ENCODE assay signal across 8 cellular contexts in the genomic region with DNA sequence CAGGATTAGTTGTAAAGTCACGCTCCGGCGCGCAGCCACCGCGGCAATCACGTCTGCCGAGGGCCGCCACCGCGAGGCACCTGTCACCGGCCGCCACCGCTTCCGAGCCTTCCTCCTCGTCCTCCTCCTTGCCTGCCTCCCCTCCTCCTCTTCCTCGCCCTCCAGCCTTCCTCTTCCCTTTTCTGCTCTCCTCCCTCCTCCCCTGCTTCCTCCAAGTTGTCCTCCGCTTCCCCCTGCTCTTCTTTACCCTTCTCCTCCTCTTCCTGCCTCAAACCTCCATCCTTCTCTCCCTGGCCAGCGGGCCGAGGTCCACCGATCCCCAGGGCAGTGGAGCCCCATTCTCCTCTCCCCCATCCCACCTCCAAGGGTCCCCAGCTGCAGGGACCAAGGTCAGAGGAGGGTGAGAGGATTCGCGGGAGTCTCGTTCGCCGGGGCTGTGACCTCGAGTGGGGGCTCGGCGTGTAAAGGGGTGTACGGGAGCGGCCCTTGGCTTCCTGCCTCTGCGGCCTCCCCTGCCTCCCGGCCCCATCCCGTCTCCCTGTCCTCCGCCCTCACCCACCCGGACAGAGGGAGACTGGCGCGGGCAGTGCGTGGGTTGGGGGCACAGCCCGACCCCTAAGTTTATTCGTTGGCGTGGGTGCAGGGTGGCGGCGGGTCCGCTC.
DNase-seq lines count a peak whose midpoint lies in the region; ATAC-seq and TF ChIP-seq lines count a peak whose summit lies in the region.

No MANE protein-coding gene starts in this region.

- H3K9me3 ChIP-seq in CD4-positive, alpha-beta T cell (ENCODE audit: control insufficient read depth, low read length): no peaks in the 10 kb centered on the region

- peaks cover 79% of the 10 kb centered on the region for H3K27me3 Mint-ChIP-seq in CD4-positive, alpha-beta T cell
- peaks cover 87% of the 10 kb centered on the region for H3K27me3 Mint-ChIP-seq in brain
- peaks cover 58 to 88% (median 69%) of the 10 kb centered on the region in 5 donors for H3K27me3 Mint-ChIP-seq in naive thymus-derived CD8-positive, alpha-beta T cell

- no peaks in the 10 kb centered on the region for H3K9me3 Mint-ChIP-seq in CD4-positive, alpha-beta T cell
- peaks cover 0 to 25% (median 6%) of the 10 kb centered on the region in 5 experiments for H3K9me3 Mint-ChIP-seq in brain
- peaks cover 0 to 5% (median 0%) of the 10 kb centered on the region in 9 donors for H3K9me3 Mint-ChIP-seq in naive thymus-derived CD8-positive, alpha-beta T cell

- H3K4me1 Mint-ChIP-seq in CD4-positive, alpha-beta T cell (ENCODE audit: low read depth): peaks cover 23% of the 10 kb centered on the region
- peaks cover 31% of the 10 kb centered on the region for H3K4me1 Mint-ChIP-seq in brain
- peaks cover 22 to 31% (median 28%) of the 10 kb centered on the region in 4 donors for H3K4me1 Mint-ChIP-seq in naive thymus-derived CD8-positive, alpha-beta T cell

- CTCF ChIA-PET in CD4-positive, alpha-beta T cell (lab: Charles Lee): no interaction called here
- CTCF ChIA-PET in HEK293T (lab: Yijun Ruan, JAX): no interaction called here

- peaks cover 82% of the 10 kb centered on the region for H3K27me3 ChIP-seq in CD4-positive, alpha-beta T cell (ENCODE audit: control insufficient read depth, insufficient read depth, low read length)

- no peak for DNase-seq in CD4-positive, alpha-beta T cell
- DNase-seq in HEK293T (ENCODE audit: extremely low spot score) (no peak), putamen (ENCODE audit: low spot score) (no peak), NOMO-1 treated with dmso at 0.1 percent for 144 hours (lab: John Stamatoyannopoulos, UW; ENCODE audit: unreplicated experiment) (no peak)
- no peak for DNase-seq in naive thymus-derived CD8-positive, alpha-beta T cell

- H3K4me3 Mint-ChIP-seq in CD4-positive, alpha-beta T cell: peak overlapping the region; percentile 64
- peak overlapping the region; percentile 76 to 80 (median 77) for H3K4me3 Mint-ChIP-seq in brain
- peak overlapping the region; percentile 77 to 92 (median 88) for H3K4me3 Mint-ChIP-seq in naive thymus-derived CD8-positive, alpha-beta T cell

- no peak overlapping the region for H3K27ac Mint-ChIP-seq in CD4-positive, alpha-beta T cell
- peak overlapping the region in 3 of 5 experiments; percentile 21 to 81 (median 45) for H3K27ac Mint-ChIP-seq in brain
- peak overlapping the region in 3 of 10 donors; percentile 31 to 61 (median 32) for H3K27ac Mint-ChIP-seq in naive thymus-derived CD8-positive, alpha-beta T cell

- no peak for ATAC-seq in CD4-positive, alpha-beta T cell (ENCODE audit: poor library complexity)
- ATAC-seq in naive thymus-derived CD8-positive, alpha-beta T cell: no peak
- ATAC-seq in HG03039 (IDR thresholded peaks at IDR 0.05; ENCODE audit: unreplicated experiment): no peak
- ATAC-seq in HG03108 (IDR thresholded peaks at IDR 0.05; ENCODE audit: unreplicated experiment): no peak

- POLR2A ChIA-PET in CD4-positive, alpha-beta T cell (lab: Charles Lee): no interaction called here
- POLR2A ChIA-PET in HEK293T (lab: Yijun Ruan, JAX): no interaction called here
- POLR2A ChIA-PET in naive thymus-derived CD8-positive, alpha-beta T cell (lab: Charles Lee): no interaction called here

- no peak for TF ChIP-seq CTCF in CD4-positive, alpha-beta T cell (IDR thresholded peaks at IDR 0.05)
- no peak for TF ChIP-seq CTCF in brain (conservative IDR thresholded peaks at IDR 0.05)

- no peaks in the 10 kb centered on the region for H3K36me3 Mint-ChIP-seq in CD4-positive, alpha-beta T cell (ENCODE audit: low read depth)
- H3K36me3 Mint-ChIP-seq in brain: no peaks in the 10 kb centered on the region
- H3K36me3 Mint-ChIP-seq in naive thymus-derived CD8-positive, alpha-beta T cell: peaks cover 0 to 2% (median 2%) of the 10 kb centered on the region in 3 donors

- intact Hi-C loops in CD4-positive, alpha-beta T cell (cut with DNase I, micrococcal nuclease): no loop called here

- no peak overlapping the region for H3K27ac ChIP-seq in CD4-positive, alpha-beta T cell (ENCODE audit: low read depth, low read length)

TF ChIP-seq in HEK293T, 16 proteins besides CTCF, POLR2A, EP300 and RAD21:
- 0 out of 2 replicates have a peak, but pooled peaks have one; percentile 22 for TF ChIP-seq L3MBTL2 (conservative IDR thresholded peaks at IDR 0.05)
- TF ChIP-seq FOXA1 (IDR thresholded peaks at IDR 0.05): no peak
- peak; percentile 63; the same call in 1 of the 2 replicates for TF ChIP-seq CTBP1 (IDR thresholded peaks at IDR 0.05; ENCODE audit: borderline replicate concordance)
- TF ChIP-seq, protein P1, sequence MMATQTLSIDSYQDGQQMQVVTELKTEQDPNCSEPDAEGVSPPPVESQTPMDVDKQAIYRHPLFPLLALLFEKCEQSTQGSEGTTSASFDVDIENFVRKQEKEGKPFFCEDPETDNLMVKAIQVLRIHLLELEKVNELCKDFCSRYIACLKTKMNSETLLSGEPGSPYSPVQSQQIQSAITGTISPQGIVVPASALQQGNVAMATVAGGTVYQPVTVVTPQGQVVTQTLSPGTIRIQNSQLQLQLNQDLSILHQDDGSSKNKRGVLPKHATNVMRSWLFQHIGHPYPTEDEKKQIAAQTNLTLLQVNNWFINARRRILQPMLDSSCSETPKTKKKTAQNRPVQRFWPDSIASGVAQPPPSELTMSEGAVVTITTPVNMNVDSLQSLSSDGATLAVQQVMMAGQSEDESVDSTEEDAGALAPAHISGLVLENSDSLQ (IDR thresholded peaks at IDR 0.05): peak; percentile 31
- no peak for TF ChIP-seq ZNF384 (IDR thresholded peaks at IDR 0.05)
